ENCODE assay signal across 13 cellular contexts in genomic region chr5:172379481-172379880, GRCh38.
"Had no signal": no experiment of that assay in that cellular context is flagged by ENCODE, and none has a peak within 500 bp of the region (broad histone marks: within the 10 kb centered on the region; RNA-seq: fewer than 3 reads in every experiment).

No MANE protein-coding gene starts in this region.

- ATAC-seq: activated naive CD8-positive, alpha-beta T cell treated with anti-CD3 and anti-CD28 coated beads, Interleukin-2, amount 50 U/mL, for 24 hours; sciatic nerve had no signal

- DNase-seq: activated CD4-positive, alpha-beta T cell treated with anti-CD3 and anti-CD28 coated beads for 1 hour; activated CD4-positive, alpha-beta T cell treated with anti-CD3 and anti-CD28 coated beads, Interleukin-2, amount 50 U/mL, for 4 hours; activated naive CD4-positive, alpha-beta T cell treated with Interleukin-2 at 50 U/mL for 16 hours; activated naive CD8-positive, alpha-beta T cell treated with anti-CD3 and anti-CD28 coated beads, Interleukin-2, amount 50 U/mL, for 24 hours; activated T-cell treated with anti-CD3 and anti-CD28 coated beads for 4 hours; effector CD4-positive, alpha-beta T cell; foreskin melanocyte; head of caudate nucleus; kidney glomerular epithelial cell; spleen; T-helper 1 cell; T1000 had no signal
